Comparison of ENCODE assay signal across 12 cellular contexts in genomic region chr17:74433421-74434121, GRCh38. TPM values are rescaled to one million over a fixed set of nuclear protein-coding genes. Genes with fewer than 3 reads are reported as not detected.
DNase-seq lines count a peak whose midpoint lies in the region; ATAC-seq and TF ChIP-seq lines count a peak whose summit lies in the region.
"Had no signal": no experiment of that assay in that cellular context is flagged by ENCODE, and none has a peak within 500 bp of the region (broad histone marks: within the 10 kb centered on the region; RNA-seq: fewer than 3 reads in every experiment).

No MANE protein-coding gene starts in this region.

- peaks cover 21% of the 10 kb centered on the region for H3K79me2 ChIP-seq in parathyroid adenoma

- H3K27me3 Mint-ChIP-seq in activated B cell treated with CpG ODN at 0.5 μM for 24 hours: peaks cover 41% of the 10 kb centered on the region
- peaks cover 49% of the 10 kb centered on the region for H3K27me3 Mint-ChIP-seq in activated T-cell treated with anti-CD3 and anti-CD28 coated beads, Interleukin-2, amount 50 U/mL, for 4 hours (ENCODE audit: low read depth)

- peaks cover 12 to 24% (median 21%) of the 10 kb centered on the region in 11 experiments for H3K9me3 ChIP-seq in BLaER1 treated with 17β-estradiol and CSF1 and Interleukin-3, amounts not matched to agents 10 nM and 100 nM (replicated peaks in 1 of 11)
- H3K9me3 ChIP-seq in iPS-15b (ENCODE audit: control insufficient read depth, insufficient read depth, low read length) (no peaks in the 10 kb centered on the region), parathyroid adenoma (ENCODE audit: control insufficient read depth, low read length) (no peaks in the 10 kb centered on the region)

- H3K4me2 ChIP-seq in BLaER1 treated with 17β-estradiol and CSF1 and Interleukin-3, amounts not matched to agents 10 nM and 100 nM: peak overlapping the region in 10 of 11 experiments; percentile 2 to 100 (median 44); a peak in 18 of 22 replicates
- H3K4me2 ChIP-seq in parathyroid adenoma (ENCODE audit: low read length): peak overlapping the region; percentile 82

- H3K27me3 ChIP-seq in BLaER1 treated with 17β-estradiol and CSF1 and Interleukin-3, amounts not matched to agents 10 nM and 100 nM: peaks cover 36 to 58% (median 52%) of the 10 kb centered on the region in 11 experiments
- peaks cover 3% of the 10 kb centered on the region for H3K27me3 ChIP-seq in iPS-15b (ENCODE audit: control insufficient read depth, insufficient read depth, low read length)
- H3K27me3 ChIP-seq in parathyroid adenoma (ENCODE audit: control insufficient read depth, insufficient read depth, low read length): no peaks in the 10 kb centered on the region

- H3K9me3 Mint-ChIP-seq in activated B cell treated with CpG ODN at 0.5 μM for 24 hours: peaks cover 14% of the 10 kb centered on the region
- peaks cover 5% of the 10 kb centered on the region for H3K9me3 Mint-ChIP-seq in activated T-cell treated with anti-CD3 and anti-CD28 coated beads, Interleukin-2, amount 50 U/mL, for 4 hours

- CTCF ChIA-PET in activated B cell treated with CpG ODN at 0.5 μM for 24 hours (lab: Charles Lee): interaction anchor here (0.8 kb wide), 1 partner anchor 22 kb away, joined by 3 read pairs; no protein-coding TSS in a partner anchor

- H3K4me3 Mint-ChIP-seq in activated B cell treated with CpG ODN at 0.5 μM for 24 hours: peak overlapping the region; percentile 13
- H3K4me3 Mint-ChIP-seq in activated T-cell treated with anti-CD3 and anti-CD28 coated beads, Interleukin-2, amount 50 U/mL, for 4 hours: no peak overlapping the region

- H3K27ac ChIP-seq in BLaER1 treated with 17β-estradiol and CSF1 and Interleukin-3, amounts not matched to agents 10 nM and 100 nM: no peak overlapping the region
- H3K27ac ChIP-seq in parathyroid adenoma: peak overlapping the region; percentile 57
- H3K27ac ChIP-seq: SK-N-MC had no signal

- peak overlapping the region in 1 of 10 experiments; percentile 73; a peak in 1 of 20 replicates for H3K4me3 ChIP-seq in BLaER1 treated with 17β-estradiol and CSF1 and Interleukin-3, amounts not matched to agents 10 nM and 100 nM
- H3K4me3 ChIP-seq in iPS-15b (ENCODE audit: low read depth, low read length) (peak overlapping the region; percentile 86), parathyroid adenoma (ENCODE audit: low read depth, low read length) (peak overlapping the region; percentile 94)

- peaks cover 21% of the 10 kb centered on the region for H3K4me1 Mint-ChIP-seq in activated B cell treated with CpG ODN at 0.5 μM for 24 hours
- peaks cover 16% of the 10 kb centered on the region for H3K4me1 Mint-ChIP-seq in activated T-cell treated with anti-CD3 and anti-CD28 coated beads, Interleukin-2, amount 50 U/mL, for 4 hours (ENCODE audit: low read depth)

- H4K20me1 ChIP-seq in BLaER1 treated with 17β-estradiol and CSF1 and Interleukin-3, amounts not matched to agents 10 nM and 100 nM: peaks cover 0 to 18% (median 0%) of the 10 kb centered on the region in 11 experiments; a peak in 4 of 22 replicates

- POLR2A ChIA-PET in activated B cell treated with CpG ODN at 0.5 μM for 24 hours (lab: Charles Lee): interaction anchor here (0.7 kb wide), 1 partner anchor 349 kb away, joined by 4 read pairs; no protein-coding TSS in a partner anchor

- DNase-seq in activated B cell treated with CpG ODN at 0.5 μM for 24 hours (no peak), D341Med (ENCODE audit: low spot score) (no peak)
- DNase-seq in activated T-cell treated with anti-CD3 and anti-CD28 coated beads, Interleukin-2, amount 50 U/mL, for 4 hours: no peak
- DNase-seq: activated CD8-positive, alpha-beta T cell treated with anti-CD3 and anti-CD28 coated beads for 36 hours; NCI-H2029 treated with DMSO at 0.1 percent for 48 hours; posterior cingulate gyrus had no signal

- no peak for ATAC-seq in activated B cell treated with CpG ODN at 0.5 μM for 24 hours (ENCODE audit: low read depth)
- ATAC-seq in GM18511 (IDR thresholded peaks at IDR 0.05; ENCODE audit: unreplicated experiment): no peak
- no peak for ATAC-seq in activated T-cell treated with anti-CD3 and anti-CD28 coated beads, Interleukin-2, amount 50 U/mL, for 4 hours
- no peak for ATAC-seq in HG03175 (IDR thresholded peaks at IDR 0.05; ENCODE audit: unreplicated experiment)
- ATAC-seq: activated CD8-positive, alpha-beta T cell treated with anti-CD3 and anti-CD28 coated beads for 36 hours had no signal

- intact Hi-C loops in activated B cell treated with CpG ODN at 0.5 μM for 24 hours (cut with micrococcal nuclease): loop anchor here (10.0 kb wide), 1 partner anchor 301 kb away; the partner anchor contains the start of gene RAB37

- TF ChIP-seq CTCF in activated B cell treated with CpG ODN at 0.5 μM for 24 hours (IDR thresholded peaks at IDR 0.05) (no peak), parathyroid adenoma (IDR thresholded peaks at IDR 0.05) (no peak)

- H3K36me3 Mint-ChIP-seq in activated B cell treated with CpG ODN at 0.5 μM for 24 hours (ENCODE audit: low read depth): no peaks in the 10 kb centered on the region
- H3K36me3 Mint-ChIP-seq in activated T-cell treated with anti-CD3 and anti-CD28 coated beads, Interleukin-2, amount 50 U/mL, for 4 hours (ENCODE audit: insufficient read depth): peaks cover 1% of the 10 kb centered on the region

- no peak overlapping the region for H3K27ac Mint-ChIP-seq in activated B cell treated with CpG ODN at 0.5 μM for 24 hours
- H3K27ac Mint-ChIP-seq: activated CD8-positive, alpha-beta T cell treated with anti-CD3 and anti-CD28 coated beads for 36 hours had no signal

- no peak overlapping the region for H3K9ac ChIP-seq in BLaER1 treated with 17β-estradiol and CSF1 and Interleukin-3, amounts not matched to agents 10 nM and 100 nM
- H3K9ac ChIP-seq in iPS-15b (ENCODE audit: low read depth, low read length) (no peak overlapping the region), parathyroid adenoma (no peak overlapping the region)

- H3K36me3 ChIP-seq in BLaER1 treated with 17β-estradiol and CSF1 and Interleukin-3, amounts not matched to agents 10 nM and 100 nM: peaks cover 0 to 4% (median 0%) of the 10 kb centered on the region in 11 experiments; a peak in 1 of 22 replicates
- H3K36me3 ChIP-seq in iPS-15b (ENCODE audit: control insufficient read depth, insufficient read depth, low read length) (no peaks in the 10 kb centered on the region), parathyroid adenoma (ENCODE audit: control insufficient read depth, insufficient read depth, low read length) (no peaks in the 10 kb centered on the region)

- H3K4me1 ChIP-seq in BLaER1 treated with 17β-estradiol and CSF1 and Interleukin-3, amounts not matched to agents 10 nM and 100 nM: peaks cover 35 to 63% (median 45%) of the 10 kb centered on the region in 10 experiments
- peaks cover 19% of the 10 kb centered on the region for H3K4me1 ChIP-seq in iPS-15b (ENCODE audit: control insufficient read depth, insufficient read depth, low read length)
- H3K4me1 ChIP-seq in parathyroid adenoma: peaks cover 17% of the 10 kb centered on the region

- no peak overlapping the region for H2AFZ ChIP-seq in parathyroid adenoma

RNA-seq across cellular contexts. Expression of gene GPRC5C, which starts 1.7 kb away (rescaled TPM):
- 14.0 and 17.0 TPM in 2 replicates for total RNA-seq in activated B cell treated with CpG ODN at 0.5 μM for 24 hours
- total RNA-seq in activated T-cell treated with anti-CD3 and anti-CD28 coated beads, Interleukin-2, amount 50 U/mL, for 4 hours: under 1 TPM; 0.49 to 0.76 (median 0.63) TPM

RNA-seq across cellular contexts. Expression of gene CD300A, which starts 32.9 kb away (rescaled TPM):
- 0.34 and 0.71 TPM in 2 replicates for total RNA-seq in activated B cell treated with CpG ODN at 0.5 μM for 24 hours
- 1 to 10 TPM; 1.3 to 2.6 (median 2.1) TPM for total RNA-seq in activated T-cell treated with anti-CD3 and anti-CD28 coated beads, Interleukin-2, amount 50 U/mL, for 4 hours
